1 cellular context compared by ENCODE assay signal in the genomic region with DNA sequence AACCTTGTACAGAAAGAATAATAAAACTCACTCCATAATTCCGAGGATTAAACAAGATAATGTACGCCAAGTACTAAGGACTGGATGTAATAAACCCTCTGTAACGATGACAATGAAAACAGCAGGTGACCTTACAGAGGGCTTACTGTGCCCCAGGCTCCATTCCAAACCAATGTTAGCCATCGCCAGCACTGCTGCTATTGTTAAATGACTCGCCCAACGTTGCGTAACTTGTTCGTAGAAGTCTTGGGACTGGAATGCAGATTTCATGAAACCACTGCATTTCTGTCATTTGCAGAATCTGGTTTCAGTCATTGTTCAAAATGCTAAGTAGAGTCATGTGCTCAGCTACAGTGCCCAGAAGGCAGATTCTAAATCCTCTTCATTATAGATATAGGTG.
TF ChIP-seq lines count a peak whose summit lies in the region.

No MANE protein-coding gene starts in this region.

TF ChIP-seq in GM23338, 12 proteins besides CTCF, POLR2A, EP300 and RAD21 (continued from another document):
- no peak for TF ChIP-seq REST (IDR thresholded peaks at IDR 0.05; ENCODE audit: unreplicated experiment)
